23 cellular contexts compared by ENCODE assay signal in genomic region chr6:71977860-71978259, GRCh38.
DNase-seq lines count a peak whose midpoint lies in the region; ATAC-seq, FAIRE-seq and TF ChIP-seq lines count a peak whose summit lies in the region.
"Had no signal": no experiment of that assay in that cellular context is flagged by ENCODE, and none has a peak within 500 bp of the region (broad histone marks: within the 10 kb centered on the region; RNA-seq: fewer than 3 reads in every experiment).

No MANE protein-coding gene starts in this region.

- no peak for ATAC-seq in K562
- ATAC-seq in HG03571 (IDR thresholded peaks at IDR 0.05; ENCODE audit: unreplicated experiment), result no peak
- no peak for ATAC-seq in PC-3
- ATAC-seq: activated CD4-positive, CD25-positive, alpha-beta regulatory T cell treated with anti-CD3 and anti-CD28 coated beads, Interleukin-2, amount 50 U/mL, for 24 hours; activated CD8-positive, alpha-beta memory T cell treated with anti-CD3 and anti-CD28 coated beads, Interleukin-2, amount 10 ng/mL, durations not matched to agents 7 days and 5 days; sciatic nerve had no signal

- no peaks in the 10 kb centered on the region for H3K9me2 ChIP-seq in GM23248 (ENCODE audit: insufficient read depth)
- H3K9me2 ChIP-seq in PC-3 (replicated peaks; ENCODE audit: low read length), result no peaks in the 10 kb centered on the region

- H3K36me3 ChIP-seq in GM23248 (ENCODE audit: low read depth) (no peaks in the 10 kb centered on the region), K562 (ENCODE audit: control insufficient read depth, insufficient read depth, low read length) (no peaks in the 10 kb centered on the region), PC-3 (ENCODE audit: low read depth, low read length) (no peaks in the 10 kb centered on the region), kidney (ENCODE audit: control insufficient read depth in 1 of 2, insufficient read depth in 2 of 2, low read length in 2 of 2) (no peaks in the 10 kb centered on the region)

- H3K27me3 Mint-ChIP-seq in H9 (ENCODE audit: low read depth), result no peaks in the 10 kb centered on the region
- H3K27me3 Mint-ChIP-seq: activated CD8-positive, alpha-beta memory T cell treated with anti-CD3 and anti-CD28 coated beads, Interleukin-2, amount 10 ng/mL, durations not matched to agents 7 days and 5 days had no signal

- no peak overlapping the region for H3K56ac ChIP-seq in H9 (ENCODE audit: insufficient read length, low read depth, low read length)

- TF ChIP-seq RAD21 in K562 (CRISPR knock-in tag; conservative IDR thresholded peaks at IDR 0.05 in 1 of 2, IDR thresholded peaks at IDR 0.05 in 1 of 2), result no peak

- FAIRE-seq in K562 (lab: Jason Lieb, UNC) (no peak), kidney (lab: Jason Lieb, UNC) (no peak)

- no peak for TF ChIP-seq EP300 in K562 (IDR thresholded peaks at IDR 0.05; ENCODE audit: low read length)

- H3K27ac ChIP-seq in GM23248 (no peak overlapping the region), K562 (ENCODE audit: extremely low read depth, low read depth, low read length) (no peak overlapping the region), H9 (ENCODE audit: insufficient read length, low read depth, low read length) (no peak overlapping the region), PC-3 (ENCODE audit: low read length) (no peak overlapping the region), kidney (ENCODE audit: low read depth in 2 of 2, low read length in 2 of 2) (no peak overlapping the region)
- H3K27ac ChIP-seq: testis had no signal

- H3K4me1 ChIP-seq in GM23248 (ENCODE audit: insufficient read depth), result peaks cover 6% of the 10 kb centered on the region; the same call in 1 of the 2 replicates
- H3K4me1 ChIP-seq in K562 (replicated peaks in 1 of 2; ENCODE audit: control insufficient read depth in 2 of 2, insufficient read depth in 2 of 2, low read length in 2 of 2), result no peaks in the 10 kb centered on the region
- H3K4me1 ChIP-seq in H9 (ENCODE audit: insufficient read depth, low read length), result no peaks in the 10 kb centered on the region
- H3K4me1 ChIP-seq in PC-3 (ENCODE audit: insufficient read depth, low read length), result no peaks in the 10 kb centered on the region
- H3K4me1 ChIP-seq in kidney (ENCODE audit: control insufficient read depth in 1 of 2, insufficient read depth in 1 of 2, low read depth in 1 of 2, low read length in 2 of 2), result no peaks in the 10 kb centered on the region
- H3K4me1 ChIP-seq: testis had no signal

- no peaks in the 10 kb centered on the region for H3K9me3 Mint-ChIP-seq in H9
- H3K9me3 Mint-ChIP-seq: endodermal cell; T-helper 1 cell treated with Interleukin-12 subunit alpha and Interleukin-12 subunit beta and Interleukin-4 antibody, amounts not matched to agents 30 μg/mL and 1 μg/mL, for 36 hours had no signal

- TF ChIP-seq POLR2A in K562 (conservative IDR thresholded peaks at IDR 0.05), result no peak

- 40 to 41% methylated on average over 4 of the region's 4 CpGs for WGBS in GM23248 (ENCODE audit: low coverage in 1 of 2, low lambda C conversion rate in 2 of 2, missing lambda C conversion rate in 2 of 2), 2 experiments
- WGBS in K562 (ENCODE audit: insufficient coverage, low coverage, missing lambda C conversion rate), result 6% methylated on average over 4 of the region's 4 CpGs
- WGBS in H9 (ENCODE audit: extremely low coverage, insufficient read length, low lambda C conversion rate), result no CpG with 5 or more reads among the region's 4 CpGs

- H3K79me2 ChIP-seq in GM23248 (ENCODE audit: insufficient read depth) (no peaks in the 10 kb centered on the region), K562 (ENCODE audit: control insufficient read depth, insufficient read depth, low read length) (no peaks in the 10 kb centered on the region), H9 (ENCODE audit: insufficient read depth, low read length) (no peaks in the 10 kb centered on the region), PC-3 (ENCODE audit: low read length) (no peaks in the 10 kb centered on the region)

- no peak overlapping the region for H3K27ac Mint-ChIP-seq in H9
- H3K27ac Mint-ChIP-seq: activated CD8-positive, alpha-beta memory T cell treated with anti-CD3 and anti-CD28 coated beads, Interleukin-2, amount 10 ng/mL, durations not matched to agents 7 days and 5 days; endodermal cell; T-helper 1 cell treated with Interleukin-12 subunit alpha and Interleukin-12 subunit beta and Interleukin-4 antibody, amounts not matched to agents 30 μg/mL and 1 μg/mL, for 36 hours had no signal

- no peak overlapping the region for H2AFZ ChIP-seq in GM23248
- H2AFZ ChIP-seq in K562 (ENCODE audit: low read depth, low read length), result no peak overlapping the region
- H2AFZ ChIP-seq in H9 (ENCODE audit: low read length), result no peak overlapping the region
- H2AFZ ChIP-seq in PC-3 (ENCODE audit: low read length), result no peak overlapping the region

- no peak overlapping the region for H4K91ac ChIP-seq in H9 (ENCODE audit: insufficient read length, low read depth, low read length)

- CTCF ChIA-PET in K562 (lab: Yijun Ruan, JAX; ENCODE audit: low intra/inter-chr PET ratio) (no interaction called here), PC-3 (lab: Charles Lee) (no interaction called here)

- no peaks in the 10 kb centered on the region for H4K20me1 ChIP-seq in GM23248 (ENCODE audit: insufficient read depth)
- no peaks in the 10 kb centered on the region for H4K20me1 ChIP-seq in K562 (replicated peaks; ENCODE audit: control insufficient read depth, insufficient read depth, low read length)
- no peaks in the 10 kb centered on the region for H4K20me1 ChIP-seq in H9 (ENCODE audit: control insufficient read depth, insufficient read depth, insufficient read length)
- H4K20me1 ChIP-seq in PC-3 (ENCODE audit: low read length), result no peaks in the 10 kb centered on the region

- H3K4me3 Mint-ChIP-seq in H9, result no peak overlapping the region
- H3K4me3 Mint-ChIP-seq: activated CD8-positive, alpha-beta memory T cell treated with anti-CD3 and anti-CD28 coated beads, Interleukin-2, amount 10 ng/mL, durations not matched to agents 7 days and 5 days; endodermal cell; T-helper 1 cell treated with Interleukin-12 subunit alpha and Interleukin-12 subunit beta and Interleukin-4 antibody, amounts not matched to agents 30 μg/mL and 1 μg/mL, for 36 hours had no signal

- no peaks in the 10 kb centered on the region for H3K9me3 ChIP-seq in GM23248 (ENCODE audit: low read depth)
- H3K9me3 ChIP-seq in K562 (replicated peaks; ENCODE audit: control insufficient read depth, insufficient read depth, low read depth, low read length), result no peaks in the 10 kb centered on the region
- no peaks in the 10 kb centered on the region for H3K9me3 ChIP-seq in H9 (ENCODE audit: control insufficient read depth, low read depth, low read length)
- H3K9me3 ChIP-seq in PC-3 (ENCODE audit: low read length), result no peaks in the 10 kb centered on the region
- no peaks in the 10 kb centered on the region for H3K9me3 ChIP-seq in kidney (ENCODE audit: control insufficient read depth in 1 of 2, low read length in 2 of 2)
- H3K9me3 ChIP-seq: testis had no signal

- H2BK15ac ChIP-seq in H9 (ENCODE audit: low read depth, low read length), result no peak overlapping the region

- no peaks in the 10 kb centered on the region for H3K23me2 ChIP-seq in H9 (ENCODE audit: insufficient read length, low read depth, low read length, poor library complexity, severe bottlenecking)

- H4K5ac ChIP-seq in H9 (ENCODE audit: insufficient read length, low read depth, low read length), result no peak overlapping the region

- intact Hi-C loops in K562 (cut with micrococcal nuclease) (no loop called here), PC-3 (cut with micrococcal nuclease) (no loop called here), kidney (cut with DNase I) (no loop called here)

- POLR2A ChIA-PET in K562 (lab: Yijun Ruan, JAX) (interaction anchor here (0.7 kb wide), 1 partner anchor 13 kb away, joined by 4 read pairs; no protein-coding TSS in a partner anchor), PC-3 (lab: Charles Lee; ENCODE audit: unreplicated experiment) (no interaction called here)

- H3K4me2 ChIP-seq in GM23248 (ENCODE audit: unreplicated experiment) (no peak overlapping the region), K562 (ENCODE audit: insufficient read depth, low read length) (no peak overlapping the region), H9 (ENCODE audit: insufficient read depth, insufficient read length, low read length) (no peak overlapping the region), PC-3 (ENCODE audit: low read length) (no peak overlapping the region)

- peaks cover 0 to 3% of the 10 kb centered on the region in 2 experiments; a peak in 2 of 4 replicates for H3K4me1 Mint-ChIP-seq in H9
- H3K4me1 Mint-ChIP-seq: activated CD8-positive, alpha-beta memory T cell treated with anti-CD3 and anti-CD28 coated beads, Interleukin-2, amount 10 ng/mL, durations not matched to agents 7 days and 5 days had no signal

- BruUV-seq in K562 (replicated peaks; lab: Mats Ljungman, UMichigan), result no TSS peak
- BruUV-seq in PC-3 (replicated peaks; lab: Mats Ljungman, UMichigan), result no TSS peak

- in situ Hi-C loops in GM23248 (cut with MboI), result no loop called here
- in situ Hi-C loops in K562 (cut with MboI), result no loop called here

- no peak for TF ChIP-seq CTCF in K562 (IDR thresholded peaks at IDR 0.05 in 2 of 3, conservative IDR thresholded peaks at IDR 0.05 in 1 of 3; ENCODE audit: insufficient read depth in 2 of 3, low read depth in 1 of 3, low read length in 3 of 3)
- TF ChIP-seq CTCF in H9 (conservative IDR thresholded peaks at IDR 0.05), result no peak
- TF ChIP-seq CTCF in PC-3 (conservative IDR thresholded peaks at IDR 0.05; ENCODE audit: low read depth, low read length), result no peak
- TF ChIP-seq CTCF in kidney (IDR thresholded peaks at IDR 0.05; ENCODE audit: borderline replicate concordance, extremely low read depth, insufficient read depth), result no peak

- H2BK20ac ChIP-seq in H9 (ENCODE audit: low read depth, low read length, poor library complexity, severe bottlenecking), result no peak overlapping the region

- no peak overlapping the region for H2BK120ac ChIP-seq in H9 (ENCODE audit: low read depth, low read length, poor library complexity, severe bottlenecking)

- H2BK12ac ChIP-seq in H9 (ENCODE audit: insufficient read length, low read depth, low read length), result no peak overlapping the region

- DNase-seq in Daoy (ENCODE audit: low read depth), result peak; percentile 9
- DNase-seq in GM23248, result peak; percentile 2
- DNase-seq in NCI-H69 (lab: John Stamatoyannopoulos, UW), result peak; percentile 11
- peak in 1 of 4 experiments; percentile 5 for DNase-seq in K562 (ENCODE audit: extremely low read depth in 1 of 4, low spot score in 3 of 4)
- no peak for DNase-seq in H9
- no peak for DNase-seq in PC-3
- no peak for DNase-seq in kidney
- DNase-seq: activated CD8-positive, alpha-beta memory T cell treated with anti-CD3 and anti-CD28 coated beads, Interleukin-2, amount 10 ng/mL, durations not matched to agents 7 days and 5 days; amniotic stem cell; cerebellar nuclear complex; endodermal cell; GDM1; HCEC 1CT; hippocampal formation; kidney glomerular epithelial cell; midbrain; NCI-H1436 treated with DMSO at 0.1 percent for 48 hours; NCI-H446 treated with DMSO at 0.1 percent for 48 hours; testis had no signal

- H3F3A ChIP-seq in GM23248 (ENCODE audit: insufficient read depth), result no peaks in the 10 kb centered on the region
- no peaks in the 10 kb centered on the region for H3F3A ChIP-seq in PC-3 (ENCODE audit: low read length, unreplicated experiment)

- H3K27me3 ChIP-seq in GM23248 (replicated peaks; ENCODE audit: insufficient read depth), result no peaks in the 10 kb centered on the region
- H3K27me3 ChIP-seq in K562 (ENCODE audit: control insufficient read depth in 2 of 2, insufficient read depth in 2 of 2, low read length in 2 of 2), result no peaks in the 10 kb centered on the region
- H3K27me3 ChIP-seq in H9 (ENCODE audit: insufficient read depth, low read length), result no peaks in the 10 kb centered on the region
- H3K27me3 ChIP-seq in PC-3 (ENCODE audit: low read length), result no peaks in the 10 kb centered on the region
- H3K27me3 ChIP-seq: testis had no signal

- H2BK5ac ChIP-seq in H9 (ENCODE audit: insufficient read length, low read length), result no peak overlapping the region

- no peaks in the 10 kb centered on the region for H3K79me1 ChIP-seq in H9 (ENCODE audit: insufficient read depth, low read depth, low read length, poor library complexity, severe bottlenecking)

- H4K8ac ChIP-seq in H9 (replicated peaks; ENCODE audit: insufficient read length, low read depth, low read length), result no peak overlapping the region

- H3K9me1 ChIP-seq in K562 (ENCODE audit: control insufficient read depth, insufficient read depth, low read length), result no peaks in the 10 kb centered on the region

- no peak overlapping the region for H3K14ac ChIP-seq in H9 (ENCODE audit: insufficient read depth, low read length)

- no peak overlapping the region for H3T11ph ChIP-seq in H9 (ENCODE audit: low read length)

- H3K9ac ChIP-seq in GM23248 (no peak overlapping the region), K562 (ENCODE audit: insufficient read depth in 1 of 2, low read depth in 2 of 2, low read length in 2 of 2) (no peak overlapping the region), H9 (ENCODE audit: extremely low read depth, insufficient read length, low read length) (no peak overlapping the region), PC-3 (ENCODE audit: low read length) (no peak overlapping the region), kidney (ENCODE audit: low read length in 2 of 2) (no peak overlapping the region)

- no peak overlapping the region for H2AK5ac ChIP-seq in H9 (ENCODE audit: insufficient read length, low read length)

- H3K4me3 ChIP-seq in GM23248, result no peak overlapping the region
- H3K4me3 ChIP-seq in K562, result no peak overlapping the region
- no peak overlapping the region for H3K4me3 ChIP-seq in PC-3 (ENCODE audit: low read length)
- no peak overlapping the region for H3K4me3 ChIP-seq in kidney (ENCODE audit: low read length in 2 of 2)
- H3K4me3 ChIP-seq: testis had no signal

- no peak overlapping the region for H3K23ac ChIP-seq in H9 (ENCODE audit: insufficient read length, low read depth, low read length)

- no peak overlapping the region for H3K18ac ChIP-seq in H9 (ENCODE audit: insufficient read length, low read depth, low read length)

- no peaks in the 10 kb centered on the region for H3K36me3 Mint-ChIP-seq in H9 (ENCODE audit: insufficient read depth in 1 of 3, low read depth in 3 of 3)
- H3K36me3 Mint-ChIP-seq: activated CD8-positive, alpha-beta memory T cell treated with anti-CD3 and anti-CD28 coated beads, Interleukin-2, amount 10 ng/mL, durations not matched to agents 7 days and 5 days had no signal

- no peak overlapping the region for H3K4ac ChIP-seq in H9 (ENCODE audit: low read depth, low read length)

Comparison
In these comparisons a context has a peak if more than half of its experiments do, and no peak if none do; other contexts are left out.
1. DNase-seq: peak in Daoy (single experiment), GM23248 (single experiment) and NCI-H69 (single experiment); none in H9 (single experiment), PC-3 (single experiment) and kidney (single experiment).